In the genomic region with DNA sequence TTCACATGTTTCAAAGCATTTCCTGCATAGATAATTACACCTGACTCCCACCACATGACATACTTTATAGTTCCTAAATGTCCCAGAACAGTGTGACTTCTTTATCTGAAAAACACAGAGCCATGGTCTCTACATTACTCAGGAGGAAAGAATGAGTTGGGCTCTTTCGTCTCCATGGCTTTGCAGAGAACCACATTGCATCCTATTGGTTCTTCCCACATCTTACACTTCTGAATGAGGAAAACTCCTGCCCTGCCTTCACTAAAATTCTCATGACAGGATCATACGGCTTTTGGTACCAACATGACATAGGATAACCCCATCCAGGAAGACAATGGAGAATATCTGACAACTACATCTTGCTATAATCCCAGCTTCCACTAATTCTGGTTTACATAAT, we compare ENCODE assay signal across 12 cellular contexts.
DNase-seq lines count a peak whose midpoint lies in the region; ATAC-seq and TF ChIP-seq lines count a peak whose summit lies in the region.
"Had no signal": no experiment of that assay in that cellular context is flagged by ENCODE, and none has a peak within 500 bp of the region (broad histone marks: within the 10 kb centered on the region; RNA-seq: fewer than 3 reads in every experiment).

No MANE protein-coding gene starts in this region.

- no peak overlapping the region for H3K9ac ChIP-seq in OCI-LY3 (ENCODE audit: low read length)
- H3K9ac ChIP-seq in skeletal muscle satellite cell (ENCODE audit: low read depth, low read length) = peak overlapping the region; percentile 78

- DNase-seq in NCI-H748 (lab: John Stamatoyannopoulos, UW; ENCODE audit: unreplicated experiment) = peak; percentile 11
- no peak for DNase-seq in NCI-H748 treated with DMSO at 0.1 percent for 48 hours (lab: John Stamatoyannopoulos, UW)
- no peak for DNase-seq in chondrocyte (ENCODE audit: low spot score)
- no peak for DNase-seq in NCI-H2081 treated with DMSO at 0.1 percent for 48 hours (lab: John Stamatoyannopoulos, UW)
- no peak for DNase-seq in dorsolateral prefrontal cortex
- DNase-seq: NK-92 treated with Interleukin-12 subunit alpha and Interleukin-12 subunit beta, amount 100 ng/mL, for 24 hours; stimulated activated CD4-positive, alpha-beta T cell treated with anti-CD3 and anti-CD28 coated beads, Interleukin-4, amount 100 ng/mL, for 24 hours had no signal

- H3K27me3 ChIP-seq in OCI-LY3 (ENCODE audit: low read depth, low read length) (no peaks in the 10 kb centered on the region), skeletal muscle satellite cell (ENCODE audit: control insufficient read depth, insufficient read depth, low read length) (no peaks in the 10 kb centered on the region), dorsolateral prefrontal cortex (no peaks in the 10 kb centered on the region)

- H2AFZ ChIP-seq in OCI-LY3 (ENCODE audit: low read depth, low read length) = no peak overlapping the region

- H3K4me3 ChIP-seq in OCI-LY3 (ENCODE audit: low read length) = no peak overlapping the region
- H3K4me3 ChIP-seq in skeletal muscle satellite cell (ENCODE audit: low read length) = peak overlapping the region; percentile 7
- H3K4me3 ChIP-seq in dorsolateral prefrontal cortex = no peak overlapping the region
- H3K4me3 ChIP-seq: lung had no signal

- H3K4me2 ChIP-seq in OCI-LY3 (ENCODE audit: low read length) (peak overlapping the region; percentile 99; the same call in 1 of the 2 replicates), skeletal muscle satellite cell (ENCODE audit: low read length) (peak overlapping the region; percentile 79)

- H3K27me3 Mint-ChIP-seq in chondrocyte (ENCODE audit: low read depth) = no peaks in the 10 kb centered on the region

- H3K27ac Mint-ChIP-seq in chondrocyte (ENCODE audit: unreplicated experiment) = peak overlapping the region; percentile 96

- H3K27ac ChIP-seq in OCI-LY3 (ENCODE audit: low read length) = no peak overlapping the region
- peak overlapping the region in 1 of 59 donors; percentile 38 for H3K27ac ChIP-seq in dorsolateral prefrontal cortex
- H3K27ac ChIP-seq: 22Rv1 had no signal

- H3K9me3 ChIP-seq in OCI-LY3 (ENCODE audit: insufficient read depth, low read length) (no peaks in the 10 kb centered on the region), skeletal muscle satellite cell (replicated peaks; ENCODE audit: low read length) (no peaks in the 10 kb centered on the region)

- no peak for ATAC-seq in GM18858 (IDR thresholded peaks at IDR 0.05; ENCODE audit: unreplicated experiment)

- H3K79me2 ChIP-seq in OCI-LY3 (ENCODE audit: low read length) = peaks cover 96% of the 10 kb centered on the region

- H3K36me3 Mint-ChIP-seq in chondrocyte (ENCODE audit: low read depth) = peaks cover 1% of the 10 kb centered on the region

- peaks cover 65% of the 10 kb centered on the region for H4K20me1 ChIP-seq in OCI-LY3 (ENCODE audit: insufficient read depth, low read length)

- no peak overlapping the region for H3K4me3 Mint-ChIP-seq in chondrocyte (ENCODE audit: unreplicated experiment)

- H3K4me1 Mint-ChIP-seq in chondrocyte (ENCODE audit: low read depth) = peaks cover 95% of the 10 kb centered on the region

- H3K4me1 ChIP-seq in OCI-LY3 (ENCODE audit: low read length) = peaks cover 62% of the 10 kb centered on the region
- peaks cover 100% of the 10 kb centered on the region for H3K4me1 ChIP-seq in skeletal muscle satellite cell (ENCODE audit: control insufficient read depth, insufficient read depth, low read length)

- H3K36me3 ChIP-seq in OCI-LY3 (replicated peaks; ENCODE audit: low read depth, low read length) (peaks cover 23% of the 10 kb centered on the region), skeletal muscle satellite cell (ENCODE audit: insufficient read depth, low read length) (peaks cover 18% of the 10 kb centered on the region)

- TF ChIP-seq CTCF in OCI-LY3 (IDR thresholded peaks at IDR 0.05; ENCODE audit: low read depth, low read length) (no peak), chondrocyte (IDR thresholded peaks at IDR 0.05) (no peak), dorsolateral prefrontal cortex (IDR thresholded peaks at IDR 0.05 in 54 of 56, conservative IDR thresholded peaks at IDR 0.05 in 2 of 56; ENCODE audit: low read depth in 1 of 56, partially characterized antibody in 56 of 56) (no peak)

- intact Hi-C loops in dorsolateral prefrontal cortex (cut with DNase I) = no loop called here

- no peaks in the 10 kb centered on the region for H3K9me3 Mint-ChIP-seq in chondrocyte (ENCODE audit: low read depth)
